In genomic region chr7:22157552-22157951, GRCh38 we compare ENCODE assay signal across 18 cellular contexts.
A peak's percentile ranks its signal among the peaks of the same experiment; 100 is the strongest.
DNase-seq lines count a peak whose midpoint lies in the region; FAIRE-seq and TF ChIP-seq lines count a peak whose summit lies in the region.
"Had no signal": no experiment of that assay in that cellular context is flagged by ENCODE, and none has a peak within 500 bp of the region (broad histone marks: within the 10 kb centered on the region; RNA-seq: fewer than 3 reads in every experiment).

No MANE protein-coding gene starts in this region.

- dilution Hi-C loops in keratinocyte (cut with MboI; ENCODE audit: extremely low pct_ligation_motif_present, low sequenced_read_pairs), result no loop called here

- no peaks in the 10 kb centered on the region for H3K27me3 ChIP-seq in keratinocyte (ENCODE audit: control insufficient read depth, extremely low read depth, insufficient read depth, low read length)
- no peaks in the 10 kb centered on the region for H3K27me3 ChIP-seq in trophoblast cell (ENCODE audit: insufficient read depth, low read length)
- H3K27me3 ChIP-seq: BLaER1 had no signal

- no peak overlapping the region for H2BK12ac ChIP-seq in trophoblast cell (ENCODE audit: low read length)

- no peak overlapping the region for H2BK120ac ChIP-seq in trophoblast cell (ENCODE audit: insufficient read depth, low read length, poor library complexity)

- peak; percentile 34 for FAIRE-seq in keratinocyte (lab: Jason Lieb, UNC)
- FAIRE-seq: GM19239, H1 had no signal

- no peak overlapping the region for H4K8ac ChIP-seq in trophoblast cell (ENCODE audit: low read depth, low read length)

- H3K4me2 ChIP-seq in keratinocyte (ENCODE audit: control insufficient read depth, extremely low read depth, insufficient read depth, low read depth, low read length) (no peak overlapping the region), trophoblast cell (ENCODE audit: low read length) (no peak overlapping the region)
- H3K4me2 ChIP-seq: BLaER1 had no signal

- peak overlapping the region; percentile 44 for H3K27ac ChIP-seq in angular gyrus (ENCODE audit: low read depth, low read length)
- H3K27ac ChIP-seq in keratinocyte (ENCODE audit: control insufficient read depth, insufficient read depth, low read length), result no peak overlapping the region
- H3K27ac ChIP-seq in trophoblast cell (ENCODE audit: low read depth, low read length), result no peak overlapping the region
- H3K27ac ChIP-seq: BLaER1, HL-60 had no signal

- no peak for TF ChIP-seq CTCF in keratinocyte (optimal IDR thresholded peaks at IDR 0.05 in 1 of 3, IDR thresholded peaks at IDR 0.05 in 1 of 3, conservative IDR thresholded peaks at IDR 0.05 in 1 of 3; ENCODE audit: extremely low read depth in 1 of 3, insufficient read depth in 2 of 3, low read length in 3 of 3)

- H3K79me2 ChIP-seq in keratinocyte (ENCODE audit: control insufficient read depth, insufficient read depth, low read length), result no peaks in the 10 kb centered on the region
- no peaks in the 10 kb centered on the region for H3K79me2 ChIP-seq in trophoblast cell (ENCODE audit: control insufficient read depth, insufficient read depth, low read length, poor library complexity)

- H3K9me3 ChIP-seq in keratinocyte (ENCODE audit: control insufficient read depth, low read depth, low read length) (no peaks in the 10 kb centered on the region), trophoblast cell (ENCODE audit: insufficient read depth, low read depth, low read length) (no peaks in the 10 kb centered on the region)
- H3K9me3 ChIP-seq: BLaER1 had no signal

- DNase-seq in keratinocyte (ENCODE audit: low read depth, low spot score) (no peak), trophoblast cell (peak; percentile 39 to 79), globus pallidus (ENCODE audit: low spot score) (no peak), NOMO-1 treated with DMSO at 0.1 percent for 48 hours (lab: John Stamatoyannopoulos, UW; ENCODE audit: unreplicated experiment) (no peak), COLO668 (lab: John Stamatoyannopoulos, UW; ENCODE audit: unreplicated experiment) (no peak), HuH-7.5 (ENCODE audit: low spot score) (no peak)
- DNase-seq: 8988T; Calu3; CD4-positive, alpha-beta memory T cell; DMS79 treated with DMSO at 0.1 percent for 48 hours; GF-D8; H9; IMR-90 had no signal

- H3K9me1 ChIP-seq in keratinocyte (ENCODE audit: control insufficient read depth, extremely low read depth, insufficient read depth, low read length), result no peaks in the 10 kb centered on the region

- H3K18ac ChIP-seq in trophoblast cell (ENCODE audit: low read length), result no peak overlapping the region

- H2AK5ac ChIP-seq in trophoblast cell (ENCODE audit: low read length), result no peak overlapping the region

- no peak overlapping the region for H4K12ac ChIP-seq in trophoblast cell (ENCODE audit: low read depth, low read length)

- no peak overlapping the region for H3K23ac ChIP-seq in trophoblast cell (ENCODE audit: low read length)

- no peak overlapping the region for H3K4ac ChIP-seq in trophoblast cell (ENCODE audit: low read depth, low read length)

- no peak overlapping the region for H3K9ac ChIP-seq in keratinocyte (ENCODE audit: control insufficient read depth, extremely low read depth, insufficient read depth, low read length)
- no peak overlapping the region for H3K9ac ChIP-seq in trophoblast cell (ENCODE audit: low read length)
- H3K9ac ChIP-seq: BLaER1 had no signal

- H3K14ac ChIP-seq in trophoblast cell (ENCODE audit: low read length), result no peak overlapping the region

- H2AFZ ChIP-seq in keratinocyte (ENCODE audit: control insufficient read depth, low read length), result no peak overlapping the region
- no peak overlapping the region for H2AFZ ChIP-seq in trophoblast cell (ENCODE audit: insufficient read depth, low read length, poor library complexity)

- H4K91ac ChIP-seq in trophoblast cell (ENCODE audit: low read depth, low read length), result no peak overlapping the region

- H3K4me1 ChIP-seq in keratinocyte (ENCODE audit: control insufficient read depth, extremely low read depth, insufficient read depth, low read length), result peaks cover 7% of the 10 kb centered on the region
- H3K4me1 ChIP-seq in trophoblast cell (ENCODE audit: control insufficient read depth in 1 of 2, insufficient read depth in 2 of 2, low read length in 2 of 2), result no peaks in the 10 kb centered on the region

- no peak overlapping the region for H2BK5ac ChIP-seq in trophoblast cell (ENCODE audit: low read depth, low read length, poor library complexity)

- H3K79me1 ChIP-seq in trophoblast cell (ENCODE audit: low read length), result no peaks in the 10 kb centered on the region

- no peaks in the 10 kb centered on the region for H4K20me1 ChIP-seq in keratinocyte (ENCODE audit: control insufficient read depth, extremely low read depth, insufficient read depth, low read length)
- H4K20me1 ChIP-seq: BLaER1 had no signal

- H3K4me3 ChIP-seq in keratinocyte (ENCODE audit: control insufficient read depth in 2 of 3, extremely low read depth in 1 of 3, insufficient read depth in 2 of 3, low read depth in 1 of 3, low read length in 3 of 3) (no peak overlapping the region), trophoblast cell (ENCODE audit: low read depth, low read length) (no peak overlapping the region)
- H3K4me3 ChIP-seq: BLaER1 had no signal

- H3K36me3 ChIP-seq in keratinocyte (ENCODE audit: control insufficient read depth in 2 of 2, extremely low read depth in 1 of 2, insufficient read depth in 2 of 2, low read length in 2 of 2) (no peaks in the 10 kb centered on the region), trophoblast cell (ENCODE audit: control insufficient read depth in 1 of 2, insufficient read depth in 2 of 2, low read length in 2 of 2) (no peaks in the 10 kb centered on the region)

- WGBS in trophoblast cell (ENCODE audit: extremely low coverage, insufficient coverage, insufficient read length), result no CpG with 5 or more reads among the region's 9 CpGs

Comparison
In these comparisons a context has a peak if more than half of its experiments do, and no peak if none do; other contexts are left out.
1. DNase-seq: peak in trophoblast cell (2 of 2); none in keratinocyte (single experiment), globus pallidus (single experiment), NOMO-1 treated with DMSO at 0.1 percent for 48 hours (single experiment), COLO668 (single experiment) and HuH-7.5 (single experiment).